6 cellular contexts compared by ENCODE assay signal in genomic region chr11:35702126-35702525, GRCh38.
"Had no signal": no experiment of that assay in that cellular context is flagged by ENCODE, and none has a peak within 500 bp of the region (broad histone marks: within the 10 kb centered on the region; RNA-seq: fewer than 3 reads in every experiment).

No MANE protein-coding gene starts in this region.

- H3K4me3 ChIP-seq: GM12878 had no signal

- FAIRE-seq: G401.6, GM12878, GM12892, GM18507 had no signal

- ATAC-seq: GM12878 had no signal

- DNase-seq: GDM1, GF-D8 had no signal
